8 cellular contexts compared by ENCODE assay signal in the genomic region with DNA sequence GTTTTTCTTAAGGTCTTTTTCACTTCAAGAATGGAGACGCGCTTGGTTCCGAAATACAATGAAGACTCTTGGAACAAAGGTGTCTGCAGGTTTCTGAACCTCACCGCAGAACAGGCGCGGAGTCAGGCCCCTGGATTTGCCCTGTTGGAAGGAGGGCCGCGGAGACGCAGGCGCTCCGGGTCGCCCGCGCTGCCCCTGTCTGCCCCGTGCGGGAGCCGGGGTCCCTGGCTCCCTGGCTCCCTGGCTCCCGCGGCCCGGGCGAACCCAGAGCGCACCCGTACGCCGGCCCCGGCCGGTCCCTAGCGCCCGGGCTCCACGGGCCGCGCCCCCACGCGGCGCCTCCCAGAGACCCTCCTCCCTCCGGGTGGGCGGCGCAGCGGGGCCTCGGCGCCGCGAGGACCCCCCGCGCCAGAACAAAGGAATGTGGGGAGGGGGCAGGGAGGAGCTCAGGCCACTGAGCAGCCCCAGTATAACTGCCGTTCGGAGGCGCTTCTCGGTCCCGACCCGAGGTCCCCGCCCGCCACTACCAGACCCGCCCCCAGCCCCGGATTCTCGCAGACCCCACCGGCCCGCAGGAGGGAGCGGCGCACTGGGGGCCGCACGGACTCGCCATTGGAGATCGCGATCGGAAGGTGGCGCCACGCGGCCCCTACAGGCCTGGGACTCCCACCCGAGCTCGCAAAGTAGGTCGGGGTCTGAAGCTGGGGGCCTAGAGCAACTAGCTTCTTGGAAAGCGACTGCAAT. TPM values are rescaled to one million over a fixed set of nuclear protein-coding genes. Genes with fewer than 3 reads are reported as not detected.
DNase-seq lines count a peak whose midpoint lies in the region; ATAC-seq and TF ChIP-seq lines count a peak whose summit lies in the region.

No MANE protein-coding gene starts in this region.

- dilution Hi-C loops in mammary epithelial cell (cut with HindIII; ENCODE audit: low sequenced_read_pairs) = no loop called here

- H3K9me3 ChIP-seq in BLaER1 treated with 17β-estradiol and CSF1 and Interleukin-3, amounts not matched to agents 10 nM and 100 nM (replicated peaks in 1 of 11) = no peaks in the 10 kb centered on the region; a peak in 1 of 22 replicates
- no peaks in the 10 kb centered on the region for H3K9me3 ChIP-seq in mammary epithelial cell (replicated peaks; ENCODE audit: insufficient read depth, low read length)

- H3K9ac ChIP-seq in BLaER1 treated with 17β-estradiol and CSF1 and Interleukin-3, amounts not matched to agents 10 nM and 100 nM = peak overlapping the region; percentile 91 to 99 (median 97)
- no peak overlapping the region for H3K9ac ChIP-seq in mammary epithelial cell (ENCODE audit: insufficient read depth, low read length)

- peak overlapping the region; percentile 83 to 99 (median 96) for H3K27ac ChIP-seq in BLaER1 treated with 17β-estradiol and CSF1 and Interleukin-3, amounts not matched to agents 10 nM and 100 nM
- H3K27ac ChIP-seq in mammary epithelial cell (ENCODE audit: insufficient read depth, low read depth, low read length) = no peak overlapping the region

- H3K27me3 ChIP-seq in BLaER1 treated with 17β-estradiol and CSF1 and Interleukin-3, amounts not matched to agents 10 nM and 100 nM = peaks cover 0 to 11% (median 5%) of the 10 kb centered on the region in 11 experiments; a peak in 8 of 22 replicates
- H3K27me3 ChIP-seq in mammary epithelial cell (ENCODE audit: insufficient read depth, low read length) = no peaks in the 10 kb centered on the region

- CTCF ChIA-PET in mammary epithelial cell (lab: Charles Lee; ENCODE audit: low non-redundant PET) = interaction anchor here (0.7 to 1.0 kb wide), 2 partner anchors 103 to 506 kb away, joined by 3 to 20 read pairs; no protein-coding TSS in a partner anchor

- H3K4me2 ChIP-seq in BLaER1 treated with 17β-estradiol and CSF1 and Interleukin-3, amounts not matched to agents 10 nM and 100 nM = peak overlapping the region; percentile 73 to 95 (median 83)
- H3K4me2 ChIP-seq in mammary epithelial cell (ENCODE audit: insufficient read depth, low read depth, low read length) = peak overlapping the region; percentile 69

- peaks cover 40 to 58% of the 10 kb centered on the region in 2 donors for H3K4me1 Mint-ChIP-seq in stimulated activated naive B cell treated with anti-CD40 and anti-IgM and Interleukin-4, amounts not matched to agents 10 μg/mL and 1 μg/mL and 100 μg/mL, for 72 hours

- 17% methylated on average over 10 of the region's 73 CpGs for WGBS in mammary epithelial cell (ENCODE audit: low coverage, missing lambda C conversion rate)

- peaks cover 22 to 71% (median 66%) of the 10 kb centered on the region in 11 experiments; a peak in 18 of 22 replicates for H4K20me1 ChIP-seq in BLaER1 treated with 17β-estradiol and CSF1 and Interleukin-3, amounts not matched to agents 10 nM and 100 nM
- H4K20me1 ChIP-seq in mammary epithelial cell (ENCODE audit: insufficient read depth, low read length) = no peaks in the 10 kb centered on the region

- BruUV-seq in mammary epithelial cell (replicated peaks; lab: Mats Ljungman, UMichigan) = no TSS peak

- H3K4me3 ChIP-seq in BLaER1 treated with 17β-estradiol and CSF1 and Interleukin-3, amounts not matched to agents 10 nM and 100 nM = peak overlapping the region; percentile 74 to 92 (median 87)
- peak overlapping the region; percentile 62 to 91 (median 67) for H3K4me3 ChIP-seq in mammary epithelial cell (replicated peaks in 1 of 3; ENCODE audit: insufficient read depth in 1 of 3, low read depth in 2 of 3, low read length in 3 of 3)

- H3K9me3 Mint-ChIP-seq in stimulated activated naive B cell treated with anti-CD40 and anti-IgM and Interleukin-4, amounts not matched to agents 10 μg/mL and 1 μg/mL and 100 μg/mL, for 72 hours = no peaks in the 10 kb centered on the region

- peak; percentile 41 for DNase-seq in KBM-7
- no peak for DNase-seq in mammary epithelial cell
- peak; percentile 14 for DNase-seq in kidney glomerular epithelial cell (lab: John Stamatoyannopoulos, UW)
- DNase-seq in stimulated activated naive B cell treated with anti-CD40 and anti-IgM and Interleukin-4, amounts not matched to agents 10 μg/mL and 1 μg/mL and 100 μg/mL, for 72 hours = no peak
- no peak for DNase-seq in activated effector memory CD4-positive, alpha-beta T cell treated with anti-CD3 and anti-CD28 coated beads, Interleukin-2, amount 50 U/mL, for 16 hours
- DNase-seq in SKM-1 (lab: John Stamatoyannopoulos, UW; ENCODE audit: unreplicated experiment) = no peak
- no peak for DNase-seq in superior temporal gyrus (ENCODE audit: extremely low spot score)

- peak overlapping the region; percentile 98 for H3K27ac Mint-ChIP-seq in stimulated activated naive B cell treated with anti-CD40 and anti-IgM and Interleukin-4, amounts not matched to agents 10 μg/mL and 1 μg/mL and 100 μg/mL, for 72 hours

- H3K79me2 ChIP-seq in mammary epithelial cell (ENCODE audit: insufficient read depth, low read length) = peaks cover 60% of the 10 kb centered on the region

- peak in 1 of 2 donors; percentile 53 for TF ChIP-seq CTCF in mammary epithelial cell (conservative IDR thresholded peaks at IDR 0.05 in 1 of 2, IDR thresholded peaks at IDR 0.05 in 1 of 2; ENCODE audit: extremely low read depth in 1 of 2, insufficient read depth in 1 of 2, low read depth in 1 of 2, low read length in 2 of 2)

- peaks cover 31 to 54% of the 10 kb centered on the region in 2 donors for H3K36me3 Mint-ChIP-seq in stimulated activated naive B cell treated with anti-CD40 and anti-IgM and Interleukin-4, amounts not matched to agents 10 μg/mL and 1 μg/mL and 100 μg/mL, for 72 hours

- in situ Hi-C loops in KBM-7 (cut with MboI; ENCODE audit: low pct_unique_long_range_greater_than_20kb, low sequenced_read_pairs) (no loop called here), mammary epithelial cell (cut with MboI; ENCODE audit: low sequenced_read_pairs in 2 of 2) (no loop called here)

- peaks cover 46 to 71% (median 55%) of the 10 kb centered on the region in 10 experiments for H3K4me1 ChIP-seq in BLaER1 treated with 17β-estradiol and CSF1 and Interleukin-3, amounts not matched to agents 10 nM and 100 nM
- peaks cover 40% of the 10 kb centered on the region for H3K4me1 ChIP-seq in mammary epithelial cell (ENCODE audit: insufficient read depth, low read length)

- intact Hi-C loops in mammary epithelial cell (cut with micrococcal nuclease) = loop anchor here (5.0 to 10.0 kb wide), 5 partner anchors 109 to 449 kb away; no protein-coding TSS in a partner anchor

- H3K4me3 Mint-ChIP-seq in stimulated activated naive B cell treated with anti-CD40 and anti-IgM and Interleukin-4, amounts not matched to agents 10 μg/mL and 1 μg/mL and 100 μg/mL, for 72 hours = peak overlapping the region; percentile 100

- H2AFZ ChIP-seq in mammary epithelial cell (ENCODE audit: low read depth, low read length) = no peak overlapping the region

- peaks cover 0 to 5% (median under 1%) of the 10 kb centered on the region in 11 experiments; a peak in 5 of 22 replicates for H3K36me3 ChIP-seq in BLaER1 treated with 17β-estradiol and CSF1 and Interleukin-3, amounts not matched to agents 10 nM and 100 nM
- H3K36me3 ChIP-seq in mammary epithelial cell (ENCODE audit: insufficient read depth, low read length) = no peaks in the 10 kb centered on the region

- no peaks in the 10 kb centered on the region for H3K27me3 Mint-ChIP-seq in stimulated activated naive B cell treated with anti-CD40 and anti-IgM and Interleukin-4, amounts not matched to agents 10 μg/mL and 1 μg/mL and 100 μg/mL, for 72 hours

- ATAC-seq in stimulated activated naive B cell treated with anti-CD40 and anti-IgM and Interleukin-4, amounts not matched to agents 10 μg/mL and 1 μg/mL and 100 μg/mL, for 72 hours (replicated peaks) = no peak

RNA-seq across cellular contexts. Expression of a gene that starts 2.4 kb away (rescaled TPM):
- total RNA-seq in mammary epithelial cell = 10 to 100 TPM; 12.3 to 18.0 TPM
- 5.9 TPM for polyA plus RNA-seq in mammary epithelial cell
- 10.1 TPM for polyA minus RNA-seq in mammary epithelial cell

RNA-seq across cellular contexts. Expression of a gene that starts 59.5 kb away (rescaled TPM):
- total RNA-seq in mammary epithelial cell = 10 to 100 TPM; 10.9 to 11.5 TPM
- polyA plus RNA-seq in mammary epithelial cell = 3.4 TPM
- polyA minus RNA-seq in mammary epithelial cell = not detected

Comparison
In these comparisons a context has a peak if more than half of its experiments do, and no peak if none do; other contexts are left out.
1. DNase-seq: peak in KBM-7 (single experiment) and kidney glomerular epithelial cell (single experiment); none in mammary epithelial cell (single experiment), stimulated activated naive B cell treated with anti-CD40 and anti-IgM and Interleukin-4, amounts not matched to agents 10 μg/mL and 1 μg/mL and 100 μg/mL, for 72 hours (single experiment), activated effector memory CD4-positive, alpha-beta T cell treated with anti-CD3 and anti-CD28 coated beads, Interleukin-2, amount 50 U/mL, for 16 hours (single experiment), SKM-1 (single experiment) and superior temporal gyrus (single experiment).